18 cellular contexts compared by ENCODE assay signal in genomic region chr20:45448250-45448649, GRCh38. TPM values are rescaled to one million over a fixed set of nuclear protein-coding genes. Genes with fewer than 3 reads are reported as not detected.
A peak's percentile ranks its signal among the peaks of the same experiment; 100 is the strongest.
DNase-seq lines count a peak whose midpoint lies in the region; ATAC-seq and TF ChIP-seq lines count a peak whose summit lies in the region.
"Had no signal": no experiment of that assay in that cellular context is flagged by ENCODE, and none has a peak within 500 bp of the region (broad histone marks: within the 10 kb centered on the region; RNA-seq: fewer than 3 reads in every experiment).

No MANE protein-coding gene starts in this region.

- no peak for TF ChIP-seq CTCF in transverse colon (IDR thresholded peaks at IDR 0.05)

- no peak for TF ChIP-seq EP300 in transverse colon (IDR thresholded peaks at IDR 0.05; ENCODE audit: low read depth)

- H3K4me1 ChIP-seq in transverse colon: peaks cover 0 to 13% (median 7%) of the 10 kb centered on the region in 4 donors
- no peaks in the 10 kb centered on the region for H3K4me1 ChIP-seq in right cardiac atrium (ENCODE audit: control insufficient read depth, insufficient read depth, low read length)

- in situ Hi-C loops in transverse colon (cut with MboI; ENCODE audit: low pct_ligation_motif_present in 1 of 4, low pct_unique_long_range_greater_than_20kb in 1 of 4, low sequenced_read_pairs in 3 of 4): loop anchor here in 3 of 4 donors (10.0 to 25.0 kb wide), 3 partner anchors 73 to 136 kb away; partner anchors contain the start of genes TP53TG5 (in 2 of the 3), MATN4 (in 1 of the 3) and RBPJL (in 1 of the 3)

- H3K4me3 ChIP-seq in transverse colon (no peak overlapping the region), right cardiac atrium (ENCODE audit: low read length) (no peak overlapping the region)
- H3K4me3 ChIP-seq: BLaER1 had no signal

- H3K9me3 ChIP-seq in transverse colon (no peaks in the 10 kb centered on the region), right cardiac atrium (ENCODE audit: control insufficient read depth, low read length) (no peaks in the 10 kb centered on the region)
- H3K9me3 ChIP-seq: BLaER1 had no signal

- intact Hi-C loops in transverse colon (cut with DNase I; ENCODE audit: low total_unique reads): loop anchor here (5.0 kb wide), 1 partner anchor 101 kb away; the partner anchor contains the start of gene SDC4
- intact Hi-C loops in right cardiac atrium (cut with DNase I): loop anchor here in 2 of 4 donors (5.0 to 10.0 kb wide), 2 partner anchors 131 to 327 kb away; no protein-coding TSS in a partner anchor

- H3K27ac ChIP-seq in transverse colon (peak overlapping the region; percentile 70 to 86 (median 79)), right cardiac atrium (ENCODE audit: low read length) (no peak overlapping the region)
- H3K27ac ChIP-seq: BLaER1 had no signal

- no peaks in the 10 kb centered on the region for H3K27me3 ChIP-seq in transverse colon
- H3K27me3 ChIP-seq in right cardiac atrium (ENCODE audit: control insufficient read depth, insufficient read depth): no peaks in the 10 kb centered on the region
- H3K27me3 ChIP-seq: BLaER1 had no signal

- H3K36me3 ChIP-seq in transverse colon: no peaks in the 10 kb centered on the region
- H3K36me3 ChIP-seq: BLaER1 had no signal

- DNase-seq in NCI-H2196 (lab: John Stamatoyannopoulos, UW; ENCODE audit: unreplicated experiment) (peak; percentile 18), NCI-H2196 treated with DMSO at 0.1 percent for 48 hours (lab: John Stamatoyannopoulos, UW; ENCODE audit: unreplicated experiment) (no peak), NCI-H69 (lab: John Stamatoyannopoulos, UW) (peak; percentile 50), mucosa of gallbladder (ENCODE audit: low spot score) (peak; percentile 57), transverse colon (no peak), epidermal melanocyte (ENCODE audit: insufficient read length, low spot score) (no peak), NCI-H1417 (lab: John Stamatoyannopoulos, UW) (no peak), right cardiac atrium (no peak)
- DNase-seq: 8988T; CD8-positive, alpha-beta memory T cell; DMS 273 treated with DMSO at 0.1 percent for 48 hours; NCI-H1105 treated with DMSO at 0.1 percent for 48 hours; NCI-H187 treated with DMSO at 0.1 percent for 48 hours; NCI-H526; Right ventricle myocardium superior had no signal

- no peak for TF ChIP-seq POLR2A in transverse colon (IDR thresholded peaks at IDR 0.05)

- WGBS in transverse colon (ENCODE audit: low coverage in 1 of 2), 2 donors: 38 to 61% methylated on average over 5 of the region's 5 CpGs
- WGBS in right cardiac atrium: 62% methylated on average over 5 of the region's 5 CpGs

- no peak for ATAC-seq in right cardiac atrium
- ATAC-seq: HCT116, Panc1 had no signal

RNA-seq across cellular contexts. Expression of gene WFDC2, which starts 21.3 kb away (rescaled TPM):
- total RNA-seq in mucosa of gallbladder: 144 TPM
- 100 to 1,000 TPM in 1 of 4 donors, 10 to 100 TPM in 3; 11.0 to 325 (median 38.8) TPM for total RNA-seq in transverse colon
- total RNA-seq in right cardiac atrium: 1 to 10 TPM; 1.1 to 2.7 (median 1.9) TPM
- polyA plus RNA-seq in right cardiac atrium: 2.6 TPM
- polyA plus RNA-seq: CD8-positive, alpha-beta memory T cell had no signal

RNA-seq across cellular contexts. Expression of gene PIGT, which starts 32.3 kb away (rescaled TPM):
- 98.3 TPM for total RNA-seq in mucosa of gallbladder
- 100 to 1,000 TPM in 2 of 4 donors, 10 to 100 TPM in 2; 88.3 to 321 (median 108) TPM for total RNA-seq in transverse colon
- 100 to 1,000 TPM; 116 to 134 (median 125) TPM for total RNA-seq in right cardiac atrium
- polyA plus RNA-seq in right cardiac atrium: 140 TPM

RNA-seq across cellular contexts. Expression of gene DBNDD2, which starts 40.2 kb away (rescaled TPM):
- total RNA-seq in mucosa of gallbladder: 48.0 TPM
- 100 to 1,000 TPM in 1 of 4 donors, 10 to 100 TPM in 3; 74.5 to 122 (median 84.9) TPM for total RNA-seq in transverse colon
- total RNA-seq in right cardiac atrium: 100 to 1,000 TPM; 163 to 208 (median 178) TPM
- polyA plus RNA-seq in right cardiac atrium: 228 TPM

Comparison
In these comparisons a context has a peak if more than half of its experiments do, and no peak if none do; other contexts are left out.
1. DNase-seq: peak in NCI-H2196 (single experiment), NCI-H69 (single experiment) and mucosa of gallbladder (single experiment); none in NCI-H2196 treated with DMSO at 0.1 percent for 48 hours (single experiment), transverse colon (single experiment), epidermal melanocyte (single experiment), NCI-H1417 (0 of 3) and right cardiac atrium (0 of 3).